18 cellular contexts compared by ENCODE assay signal in the genomic region with DNA sequence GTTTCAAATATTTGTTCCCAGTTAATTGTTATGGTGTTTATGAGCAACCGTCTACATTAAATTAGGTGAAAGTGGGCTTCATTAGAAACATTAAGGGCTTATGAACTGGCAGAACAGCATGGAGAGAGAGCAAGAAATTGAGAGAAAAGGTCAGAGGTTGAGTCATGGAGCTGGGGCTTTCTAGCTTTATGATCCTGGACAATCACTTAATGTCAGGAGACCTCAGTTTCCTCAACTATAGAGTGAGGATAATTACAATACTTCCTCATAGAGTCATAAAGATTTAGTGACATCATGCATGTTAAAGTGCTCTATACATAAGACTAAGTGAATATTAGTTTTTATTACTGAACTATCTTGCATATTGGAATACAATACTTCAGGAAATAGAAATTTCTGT.
DNase-seq lines count a peak whose midpoint lies in the region; ATAC-seq and TF ChIP-seq lines count a peak whose summit lies in the region.
"Had no signal": no experiment of that assay in that cellular context is flagged by ENCODE, and none has a peak within 500 bp of the region (broad histone marks: within the 10 kb centered on the region; RNA-seq: fewer than 3 reads in every experiment).

No MANE protein-coding gene starts in this region.

- peaks cover 75% of the 10 kb centered on the region for H3K4me1 Mint-ChIP-seq in activated naive CD4-positive, alpha-beta T cell treated with anti-CD3 and anti-CD28 coated beads for 36 hours (ENCODE audit: low read depth)
- peaks cover 17% of the 10 kb centered on the region for H3K4me1 Mint-ChIP-seq in endothelial cell (ENCODE audit: unreplicated experiment)
- H3K4me1 Mint-ChIP-seq in stimulated activated naive CD8-positive, alpha-beta T cell treated with anti-CD3 and anti-CD28 coated beads, Interleukin-15, amount 100 ng/mL, for 72 hours = peaks cover 38% of the 10 kb centered on the region

- no peak for DNase-seq in activated naive CD4-positive, alpha-beta T cell treated with anti-CD3 and anti-CD28 coated beads for 36 hours
- no peak for DNase-seq in activated naive CD4-positive, alpha-beta T cell treated with anti-CD3 and anti-CD28 coated beads, Interleukin-2, amount 50 U/mL, for 16 hours
- DNase-seq in OCI-M1 (lab: John Stamatoyannopoulos, UW) (peak; percentile 28), endothelial cell (ENCODE audit: low spot score) (no peak), cortex of kidney (lab: John Stamatoyannopoulos, UW) (no peak)
- DNase-seq in stimulated activated naive CD8-positive, alpha-beta T cell treated with anti-CD3 and anti-CD28 coated beads, Interleukin-15, amount 100 ng/mL, for 72 hours = no peak
- DNase-seq: ACHN, DND-41, esophagus squamous epithelium, H9, heart right ventricle, NCI-H1417, NCI-H2081 treated with DMSO at 0.1 percent for 48 hours, NCI-H748 treated with DMSO at 0.1 percent for 48 hours, sigmoid colon had no signal

- ATAC-seq in stimulated activated naive CD8-positive, alpha-beta T cell treated with anti-CD3 and anti-CD28 coated beads, Interleukin-15, amount 100 ng/mL, for 72 hours = peak; percentile 44
- ATAC-seq in GM18870 (IDR thresholded peaks at IDR 0.05; ENCODE audit: unreplicated experiment) = no peak

- no peak overlapping the region for H3K4me3 Mint-ChIP-seq in activated naive CD4-positive, alpha-beta T cell treated with anti-CD3 and anti-CD28 coated beads for 36 hours
- no peak overlapping the region for H3K4me3 Mint-ChIP-seq in endothelial cell (ENCODE audit: unreplicated experiment)
- no peak overlapping the region for H3K4me3 Mint-ChIP-seq in stimulated activated naive CD8-positive, alpha-beta T cell treated with anti-CD3 and anti-CD28 coated beads, Interleukin-15, amount 100 ng/mL, for 72 hours
- H3K4me3 Mint-ChIP-seq: endodermal cell, H9 had no signal

- no peaks in the 10 kb centered on the region for H3K9me3 Mint-ChIP-seq in activated naive CD4-positive, alpha-beta T cell treated with anti-CD3 and anti-CD28 coated beads for 36 hours
- no peaks in the 10 kb centered on the region for H3K9me3 Mint-ChIP-seq in endothelial cell (ENCODE audit: unreplicated experiment)
- H3K9me3 Mint-ChIP-seq in stimulated activated naive CD8-positive, alpha-beta T cell treated with anti-CD3 and anti-CD28 coated beads, Interleukin-15, amount 100 ng/mL, for 72 hours = no peaks in the 10 kb centered on the region
- H3K9me3 Mint-ChIP-seq: endodermal cell, H9 had no signal

- peaks cover 3% of the 10 kb centered on the region for H3K36me3 Mint-ChIP-seq in activated naive CD4-positive, alpha-beta T cell treated with anti-CD3 and anti-CD28 coated beads for 36 hours (ENCODE audit: low read depth)
- no peaks in the 10 kb centered on the region for H3K36me3 Mint-ChIP-seq in endothelial cell (ENCODE audit: low read depth, unreplicated experiment)

- intact Hi-C loops in activated naive CD4-positive, alpha-beta T cell treated with anti-CD3 and anti-CD28 coated beads for 36 hours (cut with micrococcal nuclease) = no loop called here

- H3K27me3 Mint-ChIP-seq in activated naive CD4-positive, alpha-beta T cell treated with anti-CD3 and anti-CD28 coated beads for 36 hours (ENCODE audit: low read depth) = no peaks in the 10 kb centered on the region
- H3K27me3 Mint-ChIP-seq in endothelial cell (ENCODE audit: unreplicated experiment) = no peaks in the 10 kb centered on the region
- no peaks in the 10 kb centered on the region for H3K27me3 Mint-ChIP-seq in stimulated activated naive CD8-positive, alpha-beta T cell treated with anti-CD3 and anti-CD28 coated beads, Interleukin-15, amount 100 ng/mL, for 72 hours
- H3K27me3 Mint-ChIP-seq: progenitor cell of endocrine pancreas had no signal

- CTCF ChIA-PET in activated naive CD4-positive, alpha-beta T cell treated with anti-CD3 and anti-CD28 coated beads for 36 hours (lab: Charles Lee) = interaction anchor here (0.7 to 2.0 kb wide), 6 partner anchors 9 to 50 kb away, joined by 3 to 5 read pairs (median 3); no protein-coding TSS in a partner anchor

- no peak for TF ChIP-seq CTCF in endothelial cell (IDR thresholded peaks at IDR 0.05; ENCODE audit: unreplicated experiment)

- H3K27ac Mint-ChIP-seq in activated naive CD4-positive, alpha-beta T cell treated with anti-CD3 and anti-CD28 coated beads for 36 hours = peak overlapping the region; percentile 71
- peak overlapping the region; percentile 19 for H3K27ac Mint-ChIP-seq in endothelial cell (ENCODE audit: unreplicated experiment)
- H3K27ac Mint-ChIP-seq in stimulated activated naive CD8-positive, alpha-beta T cell treated with anti-CD3 and anti-CD28 coated beads, Interleukin-15, amount 100 ng/mL, for 72 hours = no peak overlapping the region
- H3K27ac Mint-ChIP-seq: H9, progenitor cell of endocrine pancreas had no signal

Comparison
In these comparisons a context has a peak if more than half of its experiments do, and no peak if none do; other contexts are left out.
1. H3K27ac Mint-ChIP-seq: peak in activated naive CD4-positive, alpha-beta T cell treated with anti-CD3 and anti-CD28 coated beads for 36 hours (single experiment) and endothelial cell (single experiment); none in stimulated activated naive CD8-positive, alpha-beta T cell treated with anti-CD3 and anti-CD28 coated beads, Interleukin-15, amount 100 ng/mL, for 72 hours (0 of 2).